In the genomic region with DNA sequence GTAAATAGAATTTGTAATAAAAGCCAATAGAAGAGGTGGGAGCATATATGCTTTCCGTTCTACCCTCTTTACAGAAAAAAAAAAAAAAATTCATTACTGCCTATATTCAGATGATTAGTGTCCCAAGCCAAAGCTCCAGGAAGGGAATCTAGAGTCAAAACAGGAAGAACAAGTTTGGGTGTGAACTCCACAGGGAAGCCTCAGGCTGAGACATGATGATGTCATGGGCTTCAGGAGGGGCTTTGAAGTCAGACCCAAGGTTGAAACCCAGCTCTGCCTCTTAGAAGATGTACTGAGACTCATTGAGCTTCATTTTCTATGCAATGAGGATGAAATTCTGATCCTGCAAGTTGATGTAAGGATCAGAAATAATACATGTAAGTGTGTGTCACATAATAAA, we compare ENCODE assay signal across 2 cellular contexts.
TF ChIP-seq lines count a peak whose summit lies in the region.

No MANE protein-coding gene starts in this region.

TF ChIP-seq in endothelial cell of umbilical vein, 7 proteins besides CTCF, POLR2A, EP300 and RAD21:
- no peak for TF ChIP-seq MYC (IDR thresholded peaks at IDR 0.05; ENCODE audit: low read depth, low read length)
- no peak for TF ChIP-seq GATA2 (IDR thresholded peaks at IDR 0.05; ENCODE audit: insufficient read depth, insufficient read length, low read depth, low read length)
- no peak for TF ChIP-seq EZH2 (IDR thresholded peaks at IDR 0.05; ENCODE audit: borderline replicate concordance, low read depth, low read length, severe bottlenecking)
- TF ChIP-seq JUN (IDR thresholded peaks at IDR 0.05; ENCODE audit: borderline replicate concordance, insufficient read depth, insufficient read length, low read depth), result no peak
- no peak for TF ChIP-seq MAX (IDR thresholded peaks at IDR 0.05; ENCODE audit: insufficient read depth, insufficient read length)
- TF ChIP-seq POLR2AphosphoS5 (IDR thresholded peaks at IDR 0.05; ENCODE audit: insufficient read depth, low read depth, low read length), result no peak
- TF ChIP-seq FOS (IDR thresholded peaks at IDR 0.05; ENCODE audit: borderline replicate concordance, insufficient read depth, low read length), result peak; percentile 41

TF ChIP-seq in WTC11, 78 proteins besides CTCF, POLR2A, EP300 and RAD21:
- TF ChIP-seq E2F4 (CRISPR knock-in tag; IDR thresholded peaks at IDR 0.05; ENCODE audit: borderline replicate concordance, low read depth) (no peak), ZNF425 (CRISPR knock-in tag; conservative IDR thresholded peaks at IDR 0.05) (no peak), FOXJ3 (CRISPR knock-in tag; IDR thresholded peaks at IDR 0.05; ENCODE audit: borderline replicate concordance) (no peak), ZNF423 (CRISPR knock-in tag; IDR thresholded peaks at IDR 0.05) (no peak), JAZF1 (CRISPR knock-in tag; IDR thresholded peaks at IDR 0.05) (no peak), ZNF219 (CRISPR knock-in tag; IDR thresholded peaks at IDR 0.05; ENCODE audit: borderline replicate concordance) (no peak), ELF4 (CRISPR knock-in tag; IDR thresholded peaks at IDR 0.05; ENCODE audit: low read depth) (no peak), CREB1 (CRISPR knock-in tag; IDR thresholded peaks at IDR 0.05) (no peak), IRF2 (CRISPR knock-in tag; IDR thresholded peaks at IDR 0.05; ENCODE audit: borderline replicate concordance, low read depth) (no peak), PRRX2 (CRISPR knock-in tag; IDR thresholded peaks at IDR 0.05) (no peak), E2F5 (CRISPR knock-in tag; IDR thresholded peaks at IDR 0.05) (no peak), ZNF121 (CRISPR knock-in tag; IDR thresholded peaks at IDR 0.05) (no peak), ZNF396 (CRISPR knock-in tag; IDR thresholded peaks at IDR 0.05; ENCODE audit: borderline replicate concordance) (no peak), E2F1 (CRISPR knock-in tag; IDR thresholded peaks at IDR 0.05) (no peak), TCF7 (CRISPR knock-in tag; IDR thresholded peaks at IDR 0.05; ENCODE audit: low read depth) (no peak), ZNF317 (CRISPR knock-in tag; IDR thresholded peaks at IDR 0.05; ENCODE audit: borderline replicate concordance, low read depth) (no peak), ATF6 (CRISPR knock-in tag; IDR thresholded peaks at IDR 0.05) (no peak), PRDM15 (CRISPR knock-in tag; IDR thresholded peaks at IDR 0.05) (no peak), NFE2L1 (CRISPR knock-in tag; IDR thresholded peaks at IDR 0.05) (no peak)
- TF ChIP-seq, protein P1, sequence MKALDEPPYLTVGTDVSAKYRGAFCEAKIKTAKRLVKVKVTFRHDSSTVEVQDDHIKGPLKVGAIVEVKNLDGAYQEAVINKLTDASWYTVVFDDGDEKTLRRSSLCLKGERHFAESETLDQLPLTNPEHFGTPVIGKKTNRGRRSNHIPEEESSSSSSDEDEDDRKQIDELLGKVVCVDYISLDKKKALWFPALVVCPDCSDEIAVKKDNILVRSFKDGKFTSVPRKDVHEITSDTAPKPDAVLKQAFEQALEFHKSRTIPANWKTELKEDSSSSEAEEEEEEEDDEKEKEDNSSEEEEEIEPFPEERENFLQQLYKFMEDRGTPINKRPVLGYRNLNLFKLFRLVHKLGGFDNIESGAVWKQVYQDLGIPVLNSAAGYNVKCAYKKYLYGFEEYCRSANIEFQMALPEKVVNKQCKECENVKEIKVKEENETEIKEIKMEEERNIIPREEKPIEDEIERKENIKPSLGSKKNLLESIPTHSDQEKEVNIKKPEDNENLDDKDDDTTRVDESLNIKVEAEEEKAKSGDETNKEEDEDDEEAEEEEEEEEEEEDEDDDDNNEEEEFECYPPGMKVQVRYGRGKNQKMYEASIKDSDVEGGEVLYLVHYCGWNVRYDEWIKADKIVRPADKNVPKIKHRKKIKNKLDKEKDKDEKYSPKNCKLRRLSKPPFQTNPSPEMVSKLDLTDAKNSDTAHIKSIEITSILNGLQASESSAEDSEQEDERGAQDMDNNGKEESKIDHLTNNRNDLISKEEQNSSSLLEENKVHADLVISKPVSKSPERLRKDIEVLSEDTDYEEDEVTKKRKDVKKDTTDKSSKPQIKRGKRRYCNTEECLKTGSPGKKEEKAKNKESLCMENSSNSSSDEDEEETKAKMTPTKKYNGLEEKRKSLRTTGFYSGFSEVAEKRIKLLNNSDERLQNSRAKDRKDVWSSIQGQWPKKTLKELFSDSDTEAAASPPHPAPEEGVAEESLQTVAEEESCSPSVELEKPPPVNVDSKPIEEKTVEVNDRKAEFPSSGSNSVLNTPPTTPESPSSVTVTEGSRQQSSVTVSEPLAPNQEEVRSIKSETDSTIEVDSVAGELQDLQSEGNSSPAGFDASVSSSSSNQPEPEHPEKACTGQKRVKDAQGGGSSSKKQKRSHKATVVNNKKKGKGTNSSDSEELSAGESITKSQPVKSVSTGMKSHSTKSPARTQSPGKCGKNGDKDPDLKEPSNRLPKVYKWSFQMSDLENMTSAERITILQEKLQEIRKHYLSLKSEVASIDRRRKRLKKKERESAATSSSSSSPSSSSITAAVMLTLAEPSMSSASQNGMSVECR (CRISPR knock-in tag; IDR thresholded peaks at IDR 0.05; ENCODE audit: borderline replicate concordance), result no peak
